Comparison of ENCODE assay signal across 1 cellular context in the genomic region with DNA sequence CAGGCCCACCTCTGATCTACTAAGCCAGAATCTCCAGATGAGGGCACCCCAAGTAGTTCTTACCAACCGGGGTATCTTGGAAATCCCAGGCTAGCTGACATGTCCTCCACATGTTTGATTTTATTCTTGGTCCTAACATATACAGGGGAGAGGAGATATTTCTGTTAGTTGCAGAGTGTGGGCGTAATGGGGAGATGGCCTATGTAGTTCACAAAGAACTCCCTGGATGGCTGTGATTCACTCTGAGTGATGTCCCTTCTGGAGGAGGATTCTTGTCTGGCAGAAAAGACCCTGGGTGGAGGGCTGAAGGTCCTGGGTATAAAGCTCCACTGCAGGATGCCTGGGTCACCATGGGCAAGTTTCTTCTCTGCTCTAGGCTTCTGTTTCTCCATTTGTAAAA.
TF ChIP-seq lines count a peak whose summit lies in the region.

No MANE protein-coding gene starts in this region.

TF ChIP-seq in HEK293, 187 proteins besides CTCF, POLR2A, EP300 and RAD21 (continued from another document):
- TF ChIP-seq, protein P1, sequence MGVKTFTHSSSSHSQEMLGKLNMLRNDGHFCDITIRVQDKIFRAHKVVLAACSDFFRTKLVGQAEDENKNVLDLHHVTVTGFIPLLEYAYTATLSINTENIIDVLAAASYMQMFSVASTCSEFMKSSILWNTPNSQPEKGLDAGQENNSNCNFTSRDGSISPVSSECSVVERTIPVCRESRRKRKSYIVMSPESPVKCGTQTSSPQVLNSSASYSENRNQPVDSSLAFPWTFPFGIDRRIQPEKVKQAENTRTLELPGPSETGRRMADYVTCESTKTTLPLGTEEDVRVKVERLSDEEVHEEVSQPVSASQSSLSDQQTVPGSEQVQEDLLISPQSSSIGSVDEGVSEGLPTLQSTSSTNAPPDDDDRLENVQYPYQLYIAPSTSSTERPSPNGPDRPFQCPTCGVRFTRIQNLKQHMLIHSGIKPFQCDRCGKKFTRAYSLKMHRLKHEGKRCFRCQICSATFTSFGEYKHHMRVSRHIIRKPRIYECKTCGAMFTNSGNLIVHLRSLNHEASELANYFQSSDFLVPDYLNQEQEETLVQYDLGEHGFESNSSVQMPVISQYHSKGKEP (tag by site-specific recombination; IDR thresholded peaks at IDR 0.05), result no peak
- TF ChIP-seq, protein P2, sequence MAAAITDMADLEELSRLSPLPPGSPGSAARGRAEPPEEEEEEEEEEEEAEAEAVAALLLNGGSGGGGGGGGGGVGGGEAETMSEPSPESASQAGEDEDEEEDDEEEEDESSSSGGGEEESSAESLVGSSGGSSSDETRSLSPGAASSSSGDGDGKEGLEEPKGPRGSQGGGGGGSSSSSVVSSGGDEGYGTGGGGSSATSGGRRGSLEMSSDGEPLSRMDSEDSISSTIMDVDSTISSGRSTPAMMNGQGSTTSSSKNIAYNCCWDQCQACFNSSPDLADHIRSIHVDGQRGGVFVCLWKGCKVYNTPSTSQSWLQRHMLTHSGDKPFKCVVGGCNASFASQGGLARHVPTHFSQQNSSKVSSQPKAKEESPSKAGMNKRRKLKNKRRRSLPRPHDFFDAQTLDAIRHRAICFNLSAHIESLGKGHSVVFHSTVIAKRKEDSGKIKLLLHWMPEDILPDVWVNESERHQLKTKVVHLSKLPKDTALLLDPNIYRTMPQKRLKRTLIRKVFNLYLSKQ (tag by site-specific recombination; IDR thresholded peaks at IDR 0.05; ENCODE audit: borderline replicate concordance), result no peak
- TF ChIP-seq ZNF529 (tag by site-specific recombination; IDR thresholded peaks at IDR 0.05; ENCODE audit: insufficient replicate concordance) (no peak), ZFHX2 (tag by site-specific recombination; conservative IDR thresholded peaks at IDR 0.05) (peak; percentile 21; the same call in 1 of the 2 replicates), ZNF558 (tag by site-specific recombination; IDR thresholded peaks at IDR 0.05) (no peak), ZNF248 (tag by site-specific recombination; IDR thresholded peaks at IDR 0.05) (no peak)
- TF ChIP-seq, protein P3, sequence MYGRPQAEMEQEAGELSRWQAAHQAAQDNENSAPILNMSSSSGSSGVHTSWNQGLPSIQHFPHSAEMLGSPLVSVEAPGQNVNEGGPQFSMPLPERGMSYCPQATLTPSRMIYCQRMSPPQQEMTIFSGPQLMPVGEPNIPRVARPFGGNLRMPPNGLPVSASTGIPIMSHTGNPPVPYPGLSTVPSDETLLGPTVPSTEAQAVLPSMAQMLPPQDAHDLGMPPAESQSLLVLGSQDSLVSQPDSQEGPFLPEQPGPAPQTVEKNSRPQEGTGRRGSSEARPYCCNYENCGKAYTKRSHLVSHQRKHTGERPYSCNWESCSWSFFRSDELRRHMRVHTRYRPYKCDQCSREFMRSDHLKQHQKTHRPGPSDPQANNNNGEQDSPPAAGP (tag by site-specific recombination; IDR thresholded peaks at IDR 0.05), result no peak
